Comparison of ENCODE assay signal across 11 cellular contexts in the genomic region with DNA sequence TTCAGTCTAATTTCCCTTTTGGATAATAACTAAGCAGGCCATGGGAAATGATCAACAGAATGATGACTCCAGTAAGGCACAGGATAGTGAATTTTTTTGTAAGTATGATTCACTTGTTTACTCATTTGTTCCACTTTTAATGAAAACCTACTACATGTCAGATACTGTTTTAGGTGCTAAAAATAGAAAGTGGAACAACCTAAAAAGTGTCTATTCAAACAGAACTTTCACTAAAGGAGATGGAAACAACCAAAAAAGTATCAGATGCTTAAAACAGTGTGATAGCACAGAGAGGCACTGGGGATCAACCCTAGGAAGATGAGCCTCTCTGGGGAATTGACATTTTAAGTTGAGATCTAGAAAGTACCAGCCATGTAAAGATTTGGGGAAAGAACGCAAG. TPM values are rescaled to one million over a fixed set of nuclear protein-coding genes. Genes with fewer than 3 reads are reported as not detected.
DNase-seq lines count a peak whose midpoint lies in the region; ATAC-seq, FAIRE-seq and TF ChIP-seq lines count a peak whose summit lies in the region.
"Had no signal": no experiment of that assay in that cellular context is flagged by ENCODE, and none has a peak within 500 bp of the region (broad histone marks: within the 10 kb centered on the region; RNA-seq: fewer than 3 reads in every experiment).

No MANE protein-coding gene starts in this region.

- H4K20me1 ChIP-seq in endothelial cell of umbilical vein (replicated peaks; ENCODE audit: control insufficient read depth, extremely low read depth, insufficient read depth, low read length): peaks cover 23% of the 10 kb centered on the region

- H3K9me3 ChIP-seq in CD8-positive, alpha-beta T cell (ENCODE audit: low read length): no peaks in the 10 kb centered on the region
- no peaks in the 10 kb centered on the region for H3K9me3 ChIP-seq in endothelial cell of umbilical vein (replicated peaks; ENCODE audit: control insufficient read depth, insufficient read depth, low read length)

- no peak overlapping the region for H3K27ac ChIP-seq in CD8-positive, alpha-beta T cell (ENCODE audit: low read depth, low read length)
- no peak overlapping the region for H3K27ac ChIP-seq in endothelial cell of umbilical vein (ENCODE audit: insufficient read depth, low read depth, low read length)

- POLR2A ChIA-PET in CD8-positive, alpha-beta T cell (lab: Charles Lee): interaction anchor here (3.2 kb wide), 1 partner anchor 10 kb away, joined by 13 read pairs; a partner anchor contains a TSS
- POLR2A ChIA-PET in endothelial cell of umbilical vein (lab: Charles Lee): no interaction called here

- no peak overlapping the region for H3K9ac ChIP-seq in endothelial cell of umbilical vein (replicated peaks; ENCODE audit: extremely low read depth, insufficient read depth, low read length)

- no peak for TF ChIP-seq POLR2A in endothelial cell of umbilical vein (IDR thresholded peaks at IDR 0.05; ENCODE audit: low read depth, low read length)

- H3K4me1 ChIP-seq in CD8-positive, alpha-beta T cell (ENCODE audit: insufficient read depth, low read length): peaks cover 28% of the 10 kb centered on the region
- H3K4me1 ChIP-seq in endothelial cell of umbilical vein (ENCODE audit: control insufficient read depth, extremely low read depth, insufficient read depth, low read length): peaks cover 22% of the 10 kb centered on the region

- H3K4me3 Mint-ChIP-seq in CD8-positive, alpha-beta T cell: no peak overlapping the region
- H3K4me3 Mint-ChIP-seq: natural killer cell treated with Interleukin-12 subunit alpha and Interleukin-12 subunit beta and Interleukin-15 and Interleukin-18, amount 100 ng/mL, for 72 hours had no signal

- ATAC-seq in CD8-positive, alpha-beta T cell: no peak
- peak; percentile 65 for ATAC-seq in GM21381 (IDR thresholded peaks at IDR 0.05; ENCODE audit: unreplicated experiment)
- ATAC-seq in HG03196 (IDR thresholded peaks at IDR 0.05; ENCODE audit: unreplicated experiment): peak; percentile 57
- no peak for ATAC-seq in GM19455 (IDR thresholded peaks at IDR 0.05; ENCODE audit: unreplicated experiment)
- ATAC-seq: natural killer cell treated with Interleukin-12 subunit alpha and Interleukin-12 subunit beta and Interleukin-15 and Interleukin-18, amount 100 ng/mL, for 72 hours had no signal

- FAIRE-seq in endothelial cell of umbilical vein (lab: Jason Lieb, UNC): no peak

- CTCF ChIA-PET in CD8-positive, alpha-beta T cell (lab: Charles Lee): interaction anchor here (1.1 to 1.8 kb wide), 2 partner anchors 13 to 234 kb away, joined by 3 to 4 read pairs; no protein-coding TSS in a partner anchor
- CTCF ChIA-PET in endothelial cell of umbilical vein (lab: Charles Lee): interaction anchor here (4.5 kb wide), 1 partner anchor 27 kb away, joined by 27 read pairs; no protein-coding TSS in a partner anchor

- peaks cover 89% of the 10 kb centered on the region for H3K79me2 ChIP-seq in endothelial cell of umbilical vein (ENCODE audit: control insufficient read depth, insufficient read depth, low read length)

- BruUV-seq in endothelial cell of umbilical vein (replicated peaks; lab: Mats Ljungman, UMichigan): no TSS peak

- dilution Hi-C loops in endothelial cell of umbilical vein (cut with MboI; ENCODE audit: extremely low pct_ligation_motif_present, low sequenced_read_pairs): no loop called here

- no peaks in the 10 kb centered on the region for H3K9me1 ChIP-seq in endothelial cell of umbilical vein (replicated peaks; ENCODE audit: control insufficient read depth, extremely low read depth, insufficient read depth, low read length)

- H3K4me1 Mint-ChIP-seq in CD8-positive, alpha-beta T cell (ENCODE audit: low read depth): peaks cover 85% of the 10 kb centered on the region

- no peak overlapping the region for H2AFZ ChIP-seq in endothelial cell of umbilical vein (ENCODE audit: low read depth, low read length)

- no peak overlapping the region for H3K4me3 ChIP-seq in CD8-positive, alpha-beta T cell (ENCODE audit: low read depth, low read length)
- no peak overlapping the region for H3K4me3 ChIP-seq in endothelial cell of umbilical vein (replicated peaks in 1 of 3; ENCODE audit: insufficient read depth in 1 of 3, low read depth in 1 of 3, low read length in 3 of 3)

- H3K27me3 Mint-ChIP-seq in CD8-positive, alpha-beta T cell (ENCODE audit: low read depth): no peaks in the 10 kb centered on the region
- H3K27me3 Mint-ChIP-seq: natural killer cell treated with Interleukin-12 subunit alpha and Interleukin-12 subunit beta and Interleukin-15 and Interleukin-18, amount 100 ng/mL, for 72 hours had no signal

- H3K36me3 Mint-ChIP-seq in CD8-positive, alpha-beta T cell: peaks cover 2% of the 10 kb centered on the region
- H3K36me3 Mint-ChIP-seq: natural killer cell treated with Interleukin-12 subunit alpha and Interleukin-12 subunit beta and Interleukin-15 and Interleukin-18, amount 100 ng/mL, for 72 hours had no signal

- intact Hi-C loops in CD8-positive, alpha-beta T cell (cut with DNase I, micrococcal nuclease): no loop called here
- intact Hi-C loops in endothelial cell of umbilical vein (cut with micrococcal nuclease): no loop called here

- DNase-seq in CD8-positive, alpha-beta T cell: no peak
- DNase-seq in endothelial cell of umbilical vein (ENCODE audit: low read depth, low spot score) (peak; percentile 26), NCI-H1694 treated with DMSO at 0.1 percent for 48 hours (lab: John Stamatoyannopoulos, UW) (no peak), T1000 (lab: John Stamatoyannopoulos, UW) (no peak)
- no peak for DNase-seq in stimulated activated naive CD4-positive, alpha-beta T cell treated with Interleukin-2 at 50 U/mL for 16 hours (lab: John Stamatoyannopoulos, UW)
- DNase-seq: NCI-H1105 treated with DMSO at 0.1 percent for 48 hours, T-helper 1 cell had no signal

- no peaks in the 10 kb centered on the region for H3K9me3 Mint-ChIP-seq in CD8-positive, alpha-beta T cell
- H3K9me3 Mint-ChIP-seq: natural killer cell treated with Interleukin-12 subunit alpha and Interleukin-12 subunit beta and Interleukin-15 and Interleukin-18, amount 100 ng/mL, for 72 hours had no signal

- H3K36me3 ChIP-seq in CD8-positive, alpha-beta T cell (ENCODE audit: insufficient read depth, low read length): no peaks in the 10 kb centered on the region
- no peaks in the 10 kb centered on the region for H3K36me3 ChIP-seq in endothelial cell of umbilical vein (ENCODE audit: control insufficient read depth in 2 of 2, extremely low read depth in 1 of 2, insufficient read depth in 2 of 2, low read length in 2 of 2)

- H3K27ac Mint-ChIP-seq in CD8-positive, alpha-beta T cell: peak overlapping the region; percentile 30
- H3K27ac Mint-ChIP-seq: natural killer cell treated with Interleukin-12 subunit alpha and Interleukin-12 subunit beta and Interleukin-15 and Interleukin-18, amount 100 ng/mL, for 72 hours had no signal

- H3K4me2 ChIP-seq in endothelial cell of umbilical vein (ENCODE audit: insufficient read depth, low read length): no peak overlapping the region

- TF ChIP-seq CTCF in CD8-positive, alpha-beta T cell (IDR thresholded peaks at IDR 0.05): no peak
- no peak for TF ChIP-seq CTCF in endothelial cell of umbilical vein (IDR thresholded peaks at IDR 0.05; ENCODE audit: extremely low read depth in 1 of 2, insufficient read depth in 1 of 2, low read depth in 1 of 2, low read length in 2 of 2)

- no peaks in the 10 kb centered on the region for H3K27me3 ChIP-seq in CD8-positive, alpha-beta T cell (ENCODE audit: insufficient read depth, low read length)
- no peaks in the 10 kb centered on the region for H3K27me3 ChIP-seq in endothelial cell of umbilical vein (ENCODE audit: control insufficient read depth in 2 of 2, insufficient read depth in 2 of 2, low read length in 2 of 2)

TF ChIP-seq in endothelial cell of umbilical vein, 7 proteins besides CTCF, POLR2A, EP300 and RAD21:
- TF ChIP-seq GATA2 (IDR thresholded peaks at IDR 0.05; ENCODE audit: insufficient read depth, insufficient read length, low read depth, low read length) (no peak), FOS (IDR thresholded peaks at IDR 0.05; ENCODE audit: borderline replicate concordance, insufficient read depth, low read length) (peak; percentile 47)

RNA-seq across cellular contexts. Expression of a gene that starts 11.1 kb away (rescaled TPM):
- 10 to 100 TPM; 63.6 to 64.7 TPM for total RNA-seq in CD8-positive, alpha-beta T cell
- 44.1 and 48.3 TPM in 2 replicates for total RNA-seq in endothelial cell of umbilical vein
- 23.7 and 23.8 TPM in 2 replicates for polyA plus RNA-seq in endothelial cell of umbilical vein
- polyA plus RNA-seq in endothelial cell of umbilical vein (2011; cell fraction: cytosol; rRNA removed): 22.0 and 24.0 TPM in 2 replicates
- 56.8 and 63.2 TPM in 2 replicates for polyA plus RNA-seq in endothelial cell of umbilical vein (2011; cell fraction: nucleus; rRNA removed)
- polyA plus RNA-seq in endothelial cell of umbilical vein (2012): 36.5 and 43.3 TPM in 2 replicates
- polyA minus RNA-seq in endothelial cell of umbilical vein: 57.2 and 67.2 TPM in 2 replicates
- polyA minus RNA-seq in endothelial cell of umbilical vein (2011; cell fraction: cytosol; rRNA and poly(A)+ RNA removed): 29.9 TPM
- polyA minus RNA-seq in endothelial cell of umbilical vein (2011; cell fraction: nucleus; rRNA and poly(A)+ RNA removed): 54.0 and 72.7 TPM in 2 replicates

Comparison
In these comparisons a context has a peak if more than half of its experiments do, and no peak if none do; other contexts are left out.
1. ATAC-seq: peak in GM21381 (single experiment) and HG03196 (single experiment); none in CD8-positive, alpha-beta T cell (single experiment) and GM19455 (single experiment).